ENCODE assay signal across 1 cellular context in the genomic region with DNA sequence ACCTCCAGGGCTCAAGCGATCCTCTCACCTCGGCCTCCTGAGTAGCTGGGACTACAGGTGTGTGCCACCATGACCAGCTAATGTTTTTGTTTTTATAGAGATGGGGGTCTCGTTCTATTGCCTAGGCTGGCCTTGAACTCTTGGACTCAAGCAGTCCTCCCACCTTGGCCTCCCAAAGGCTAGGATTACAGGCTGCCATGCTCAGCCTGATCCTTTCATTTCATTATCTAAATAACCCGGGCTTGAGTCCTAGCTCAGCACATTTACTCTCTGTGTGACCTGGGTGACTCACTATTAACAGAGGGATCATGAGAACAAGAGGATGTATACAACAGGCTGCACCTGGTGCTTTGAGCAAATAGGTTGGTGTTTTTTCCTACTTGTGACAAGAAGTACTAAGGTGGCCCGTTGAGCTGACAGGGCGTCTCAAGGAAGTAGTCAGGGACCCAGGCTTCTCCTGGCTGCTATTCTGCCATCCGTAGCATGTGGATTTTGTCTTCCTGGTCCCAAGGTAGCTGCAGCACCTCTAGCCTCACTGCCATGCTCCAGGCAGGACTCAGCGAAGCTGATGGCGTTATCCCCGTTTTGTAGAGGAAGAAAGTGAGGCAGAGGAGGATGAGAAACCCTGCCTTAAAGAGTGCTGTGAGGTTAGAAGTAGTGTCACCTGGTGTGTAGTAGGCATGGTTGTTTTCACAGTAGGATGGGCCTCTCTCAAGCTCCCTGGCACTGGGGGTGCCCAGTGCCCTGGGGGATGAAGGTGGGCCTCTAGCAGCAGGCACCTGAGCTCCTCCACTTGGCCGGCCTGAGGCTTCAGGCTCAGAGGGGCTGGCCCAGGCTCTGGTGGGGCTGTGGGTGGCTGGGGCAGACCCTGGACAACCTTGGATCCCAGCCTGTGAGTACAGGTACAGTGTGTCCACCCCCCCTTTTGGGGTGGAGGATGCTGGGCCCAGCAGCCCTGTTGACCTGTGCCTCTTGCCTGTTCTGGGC.
TF ChIP-seq lines count a peak whose summit lies in the region.

No MANE protein-coding gene starts in this region.

TF ChIP-seq in HepG2, 621 proteins besides CTCF, POLR2A, EP300 and RAD21 (continued from another document and continues in another):
- TF ChIP-seq, protein P1, sequence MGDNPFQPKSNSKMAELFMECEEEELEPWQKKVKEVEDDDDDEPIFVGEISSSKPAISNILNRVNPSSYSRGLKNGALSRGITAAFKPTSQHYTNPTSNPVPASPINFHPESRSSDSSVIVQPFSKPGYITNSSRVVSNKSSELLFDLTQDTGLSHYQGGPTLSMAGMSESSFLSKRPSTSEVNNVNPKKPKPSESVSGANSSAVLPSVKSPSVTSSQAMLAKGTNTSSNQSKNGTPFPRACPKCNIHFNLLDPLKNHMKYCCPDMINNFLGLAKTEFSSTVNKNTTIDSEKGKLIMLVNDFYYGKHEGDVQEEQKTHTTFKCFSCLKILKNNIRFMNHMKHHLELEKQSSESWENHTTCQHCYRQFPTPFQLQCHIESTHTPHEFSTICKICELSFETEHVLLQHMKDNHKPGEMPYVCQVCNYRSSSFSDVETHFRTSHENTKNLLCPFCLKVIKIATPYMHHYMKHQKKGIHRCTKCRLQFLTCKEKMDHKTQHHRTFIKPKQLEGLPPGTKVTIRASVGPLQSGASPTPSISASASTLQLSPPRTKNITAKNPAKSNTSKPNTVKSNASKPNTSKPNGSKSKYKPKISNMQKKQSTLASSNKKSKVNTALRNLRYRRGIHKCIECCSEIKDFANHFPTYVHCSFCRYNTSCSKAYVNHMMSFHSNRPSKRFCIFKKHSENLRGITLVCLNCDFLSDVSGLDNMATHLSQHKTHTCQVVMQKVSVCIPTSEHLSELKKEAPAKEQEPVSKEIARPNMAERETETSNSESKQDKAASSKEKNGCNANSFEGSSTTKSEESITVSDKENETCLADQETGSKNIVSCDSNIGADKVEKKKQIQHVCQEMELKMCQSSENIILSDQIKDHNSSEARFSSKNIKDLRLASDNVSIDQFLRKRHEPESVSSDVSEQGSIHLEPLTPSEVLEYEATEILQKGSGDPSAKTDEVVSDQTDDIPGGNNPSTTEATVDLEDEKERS (CRISPR knock-in tag; IDR thresholded peaks at IDR 0.05): peak; percentile 21; the same call in 1 of the 2 replicates
- TF ChIP-seq, protein P2, sequence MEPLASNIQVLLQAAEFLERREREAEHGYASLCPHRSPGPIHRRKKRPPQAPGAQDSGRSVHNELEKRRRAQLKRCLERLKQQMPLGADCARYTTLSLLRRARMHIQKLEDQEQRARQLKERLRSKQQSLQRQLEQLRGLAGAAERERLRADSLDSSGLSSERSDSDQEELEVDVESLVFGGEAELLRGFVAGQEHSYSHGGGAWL (CRISPR knock-in tag; IDR thresholded peaks at IDR 0.05): no peak
- TF ChIP-seq CC2D1A (CRISPR knock-in tag; IDR thresholded peaks at IDR 0.05) (no peak), FOXA1 (IDR thresholded peaks at IDR 0.05) (no peak), FOXA1 (CRISPR knock-in tag; IDR thresholded peaks at IDR 0.05) (peak; percentile 55; the same call in 1 of the 2 replicates), PLRG1 (conservative IDR thresholded peaks at IDR 0.05) (no peak), ZNF263 (CRISPR knock-in tag; IDR thresholded peaks at IDR 0.05) (peak; percentile 79), HNF1B (CRISPR knock-in tag; IDR thresholded peaks at IDR 0.05) (0 out of 2 replicates have a peak, but pooled peaks have one; percentile 30), GATAD2A (CRISPR knock-in tag; IDR thresholded peaks at IDR 0.05) (peak; percentile 26; the same call in 1 of the 2 replicates), ZSCAN29 (CRISPR knock-in tag; conservative IDR thresholded peaks at IDR 0.05) (no peak), POGZ (CRISPR knock-in tag; IDR thresholded peaks at IDR 0.05) (peak; percentile 53), MED13 (CRISPR knock-in tag; IDR thresholded peaks at IDR 0.05) (no peak), SNAI1 (CRISPR knock-in tag; IDR thresholded peaks at IDR 0.05; ENCODE audit: borderline replicate concordance) (no peak), ZNF616 (CRISPR knock-in tag; IDR thresholded peaks at IDR 0.05; ENCODE audit: low read depth) (no peak), TCF7 (IDR thresholded peaks at IDR 0.05; ENCODE audit: low read depth) (0 out of 2 replicates have a peak, but pooled peaks have one; percentile 19), EED (CRISPR knock-in tag; IDR thresholded peaks at IDR 0.05) (no peak), ATF7 (IDR thresholded peaks at IDR 0.05) (no peak), ATF7 (CRISPR knock-in tag; IDR thresholded peaks at IDR 0.05) (no peak), PPARG (CRISPR knock-in tag; conservative IDR thresholded peaks at IDR 0.05) (no peak), ZNF775 (CRISPR knock-in tag; IDR thresholded peaks at IDR 0.05; ENCODE audit: borderline replicate concordance) (no peak), ZNF292 (CRISPR knock-in tag; IDR thresholded peaks at IDR 0.05; ENCODE audit: borderline replicate concordance, low read depth) (peak; percentile 24; the same call in 1 of the 2 replicates), SNAPC2 (CRISPR knock-in tag; IDR thresholded peaks at IDR 0.05) (no peak), STAG1 (CRISPR knock-in tag; IDR thresholded peaks at IDR 0.05) (no peak), RNF219 (CRISPR knock-in tag; IDR thresholded peaks at IDR 0.05) (no peak), U2AF2 (IDR thresholded peaks at IDR 0.05; ENCODE audit: low read depth, low read length) (no peak), HOXD1 (CRISPR knock-in tag; IDR thresholded peaks at IDR 0.05) (peak; percentile 19; the same call in 1 of the 2 replicates), ZBTB49 (CRISPR knock-in tag; IDR thresholded peaks at IDR 0.05; ENCODE audit: borderline replicate concordance) (no peak), RFXAP (CRISPR knock-in tag; IDR thresholded peaks at IDR 0.05; ENCODE audit: borderline replicate concordance) (no peak), HINFP (CRISPR knock-in tag; IDR thresholded peaks at IDR 0.05; ENCODE audit: low read depth) (no peak), TOE1 (CRISPR knock-in tag; IDR thresholded peaks at IDR 0.05) (no peak), ARNT (IDR thresholded peaks at IDR 0.05) (no peak), TMF1 (CRISPR knock-in tag; IDR thresholded peaks at IDR 0.05; ENCODE audit: low read depth) (no peak), PITX1 (CRISPR knock-in tag; IDR thresholded peaks at IDR 0.05) (peak; percentile 67; the same call in 1 of the 2 replicates), ZBTB10 (CRISPR knock-in tag; IDR thresholded peaks at IDR 0.05; ENCODE audit: borderline replicate concordance) (no peak), ARID5B (CRISPR knock-in tag; IDR thresholded peaks at IDR 0.05) (no peak), ZNF143 (CRISPR knock-in tag; IDR thresholded peaks at IDR 0.05) (no peak), KLF16 (CRISPR knock-in tag; IDR thresholded peaks at IDR 0.05) (no peak)
- TF ChIP-seq, protein P3, sequence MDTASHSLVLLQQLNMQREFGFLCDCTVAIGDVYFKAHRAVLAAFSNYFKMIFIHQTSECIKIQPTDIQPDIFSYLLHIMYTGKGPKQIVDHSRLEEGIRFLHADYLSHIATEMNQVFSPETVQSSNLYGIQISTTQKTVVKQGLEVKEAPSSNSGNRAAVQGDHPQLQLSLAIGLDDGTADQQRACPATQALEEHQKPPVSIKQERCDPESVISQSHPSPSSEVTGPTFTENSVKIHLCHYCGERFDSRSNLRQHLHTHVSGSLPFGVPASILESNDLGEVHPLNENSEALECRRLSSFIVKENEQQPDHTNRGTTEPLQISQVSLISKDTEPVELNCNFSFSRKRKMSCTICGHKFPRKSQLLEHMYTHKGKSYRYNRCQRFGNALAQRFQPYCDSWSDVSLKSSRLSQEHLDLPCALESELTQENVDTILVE (CRISPR knock-in tag; IDR thresholded peaks at IDR 0.05): no peak
